ENCODE assay signal across 19 cellular contexts in the genomic region with DNA sequence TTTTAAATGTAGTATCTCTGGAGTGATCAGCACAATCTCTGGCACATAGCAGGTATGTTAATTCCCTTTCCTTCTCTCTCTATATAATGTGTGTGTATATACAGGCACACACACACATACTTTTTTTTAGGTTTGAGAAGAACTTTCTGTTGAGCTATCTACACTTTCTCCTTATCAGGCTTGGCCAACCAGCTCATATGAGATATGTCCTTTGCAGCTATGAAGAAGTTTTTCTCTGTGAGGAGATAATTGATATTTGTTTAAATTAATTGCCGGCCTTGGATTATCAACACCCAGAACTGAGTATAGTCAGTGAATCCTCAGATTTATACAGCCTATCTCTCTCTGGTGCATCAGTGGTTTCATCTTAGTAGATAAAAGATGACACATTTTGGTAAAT.
"Had no signal": no experiment of that assay in that cellular context is flagged by ENCODE, and none has a peak within 500 bp of the region (broad histone marks: within the 10 kb centered on the region; RNA-seq: fewer than 3 reads in every experiment).

No MANE protein-coding gene starts in this region.

- H3K9me3 Mint-ChIP-seq: natural killer cell treated with Interleukin-12 subunit alpha and Interleukin-12 subunit beta and Interleukin-15 and Interleukin-18, amount 100 ng/mL, for 72 hours; type B pancreatic cell had no signal

- H3K9me3 ChIP-seq: colonic mucosa, heart left ventricle, prostate gland, right lobe of liver, suprapubic skin, thyroid gland had no signal

- H3K27me3 ChIP-seq: colonic mucosa, heart left ventricle, right lobe of liver, suprapubic skin, thyroid gland had no signal

- H3K4me3 ChIP-seq: colonic mucosa, heart left ventricle, prostate gland, right lobe of liver, suprapubic skin, thyroid gland had no signal

- ATAC-seq: heart left ventricle; natural killer cell treated with Interleukin-12 subunit alpha and Interleukin-12 subunit beta and Interleukin-15 and Interleukin-18, amount 100 ng/mL, for 72 hours; right lobe of liver; stimulated activated naive CD8-positive, alpha-beta T cell treated with anti-CD3 and anti-CD28 coated beads, Interleukin-15, Interleukin-2, amounts not matched to agents 100 U/mL and 50 U/mL, for 24 hours had no signal

- H3K36me3 ChIP-seq: colonic mucosa, heart left ventricle, prostate gland, right lobe of liver, suprapubic skin, thyroid gland had no signal

- H3K4me3 Mint-ChIP-seq: natural killer cell treated with Interleukin-12 subunit alpha and Interleukin-12 subunit beta and Interleukin-15 and Interleukin-18, amount 100 ng/mL, for 72 hours; type B pancreatic cell had no signal

- H3K27me3 Mint-ChIP-seq: type B pancreatic cell had no signal

- H3K27ac Mint-ChIP-seq: natural killer cell treated with Interleukin-12 subunit alpha and Interleukin-12 subunit beta and Interleukin-15 and Interleukin-18, amount 100 ng/mL, for 72 hours; type B pancreatic cell had no signal

- H3K4me1 ChIP-seq: parathyroid adenoma had no signal

- H2AFZ ChIP-seq: parathyroid adenoma had no signal

- H3K9ac ChIP-seq: parathyroid adenoma had no signal

- H3K27ac ChIP-seq: colonic mucosa, heart left ventricle, parathyroid adenoma, prostate gland, right lobe of liver, suprapubic skin, thyroid gland had no signal

- H3K36me3 Mint-ChIP-seq: natural killer cell treated with Interleukin-12 subunit alpha and Interleukin-12 subunit beta and Interleukin-15 and Interleukin-18, amount 100 ng/mL, for 72 hours; type B pancreatic cell had no signal

- DNase-seq: colonic mucosa; dermis blood vessel endothelial cell; foreskin melanocyte; heart left ventricle; hippocampal formation; kidney glomerular epithelial cell; occipital lobe; retina; right lobe of liver; small intestine; stimulated activated CD4-positive, alpha-beta T cell treated with anti-CD3 and anti-CD28 coated beads, Interleukin-12 subunit alpha, Interleukin-12 subunit beta, amount 100 ng/mL, for 4 hours; stimulated activated CD4-positive, alpha-beta T cell treated with anti-CD3 and anti-CD28 coated beads, Interleukin-2, amount 100 ng/mL, for 48 hours; stimulated activated naive CD8-positive, alpha-beta T cell treated with anti-CD3 and anti-CD28 coated beads, Interleukin-15, Interleukin-2, amounts not matched to agents 100 U/mL and 50 U/mL, for 24 hours; thyroid gland had no signal
